ENCODE assay signal across 1 cellular context in genomic region chr20:40991181-40991889, GRCh38.
TF ChIP-seq lines count a peak whose summit lies in the region.

No MANE protein-coding gene starts in this region.

TF ChIP-seq in H1, 55 proteins besides CTCF, POLR2A, EP300 and RAD21 (continued from another document):
- TF ChIP-seq, protein P1, sequence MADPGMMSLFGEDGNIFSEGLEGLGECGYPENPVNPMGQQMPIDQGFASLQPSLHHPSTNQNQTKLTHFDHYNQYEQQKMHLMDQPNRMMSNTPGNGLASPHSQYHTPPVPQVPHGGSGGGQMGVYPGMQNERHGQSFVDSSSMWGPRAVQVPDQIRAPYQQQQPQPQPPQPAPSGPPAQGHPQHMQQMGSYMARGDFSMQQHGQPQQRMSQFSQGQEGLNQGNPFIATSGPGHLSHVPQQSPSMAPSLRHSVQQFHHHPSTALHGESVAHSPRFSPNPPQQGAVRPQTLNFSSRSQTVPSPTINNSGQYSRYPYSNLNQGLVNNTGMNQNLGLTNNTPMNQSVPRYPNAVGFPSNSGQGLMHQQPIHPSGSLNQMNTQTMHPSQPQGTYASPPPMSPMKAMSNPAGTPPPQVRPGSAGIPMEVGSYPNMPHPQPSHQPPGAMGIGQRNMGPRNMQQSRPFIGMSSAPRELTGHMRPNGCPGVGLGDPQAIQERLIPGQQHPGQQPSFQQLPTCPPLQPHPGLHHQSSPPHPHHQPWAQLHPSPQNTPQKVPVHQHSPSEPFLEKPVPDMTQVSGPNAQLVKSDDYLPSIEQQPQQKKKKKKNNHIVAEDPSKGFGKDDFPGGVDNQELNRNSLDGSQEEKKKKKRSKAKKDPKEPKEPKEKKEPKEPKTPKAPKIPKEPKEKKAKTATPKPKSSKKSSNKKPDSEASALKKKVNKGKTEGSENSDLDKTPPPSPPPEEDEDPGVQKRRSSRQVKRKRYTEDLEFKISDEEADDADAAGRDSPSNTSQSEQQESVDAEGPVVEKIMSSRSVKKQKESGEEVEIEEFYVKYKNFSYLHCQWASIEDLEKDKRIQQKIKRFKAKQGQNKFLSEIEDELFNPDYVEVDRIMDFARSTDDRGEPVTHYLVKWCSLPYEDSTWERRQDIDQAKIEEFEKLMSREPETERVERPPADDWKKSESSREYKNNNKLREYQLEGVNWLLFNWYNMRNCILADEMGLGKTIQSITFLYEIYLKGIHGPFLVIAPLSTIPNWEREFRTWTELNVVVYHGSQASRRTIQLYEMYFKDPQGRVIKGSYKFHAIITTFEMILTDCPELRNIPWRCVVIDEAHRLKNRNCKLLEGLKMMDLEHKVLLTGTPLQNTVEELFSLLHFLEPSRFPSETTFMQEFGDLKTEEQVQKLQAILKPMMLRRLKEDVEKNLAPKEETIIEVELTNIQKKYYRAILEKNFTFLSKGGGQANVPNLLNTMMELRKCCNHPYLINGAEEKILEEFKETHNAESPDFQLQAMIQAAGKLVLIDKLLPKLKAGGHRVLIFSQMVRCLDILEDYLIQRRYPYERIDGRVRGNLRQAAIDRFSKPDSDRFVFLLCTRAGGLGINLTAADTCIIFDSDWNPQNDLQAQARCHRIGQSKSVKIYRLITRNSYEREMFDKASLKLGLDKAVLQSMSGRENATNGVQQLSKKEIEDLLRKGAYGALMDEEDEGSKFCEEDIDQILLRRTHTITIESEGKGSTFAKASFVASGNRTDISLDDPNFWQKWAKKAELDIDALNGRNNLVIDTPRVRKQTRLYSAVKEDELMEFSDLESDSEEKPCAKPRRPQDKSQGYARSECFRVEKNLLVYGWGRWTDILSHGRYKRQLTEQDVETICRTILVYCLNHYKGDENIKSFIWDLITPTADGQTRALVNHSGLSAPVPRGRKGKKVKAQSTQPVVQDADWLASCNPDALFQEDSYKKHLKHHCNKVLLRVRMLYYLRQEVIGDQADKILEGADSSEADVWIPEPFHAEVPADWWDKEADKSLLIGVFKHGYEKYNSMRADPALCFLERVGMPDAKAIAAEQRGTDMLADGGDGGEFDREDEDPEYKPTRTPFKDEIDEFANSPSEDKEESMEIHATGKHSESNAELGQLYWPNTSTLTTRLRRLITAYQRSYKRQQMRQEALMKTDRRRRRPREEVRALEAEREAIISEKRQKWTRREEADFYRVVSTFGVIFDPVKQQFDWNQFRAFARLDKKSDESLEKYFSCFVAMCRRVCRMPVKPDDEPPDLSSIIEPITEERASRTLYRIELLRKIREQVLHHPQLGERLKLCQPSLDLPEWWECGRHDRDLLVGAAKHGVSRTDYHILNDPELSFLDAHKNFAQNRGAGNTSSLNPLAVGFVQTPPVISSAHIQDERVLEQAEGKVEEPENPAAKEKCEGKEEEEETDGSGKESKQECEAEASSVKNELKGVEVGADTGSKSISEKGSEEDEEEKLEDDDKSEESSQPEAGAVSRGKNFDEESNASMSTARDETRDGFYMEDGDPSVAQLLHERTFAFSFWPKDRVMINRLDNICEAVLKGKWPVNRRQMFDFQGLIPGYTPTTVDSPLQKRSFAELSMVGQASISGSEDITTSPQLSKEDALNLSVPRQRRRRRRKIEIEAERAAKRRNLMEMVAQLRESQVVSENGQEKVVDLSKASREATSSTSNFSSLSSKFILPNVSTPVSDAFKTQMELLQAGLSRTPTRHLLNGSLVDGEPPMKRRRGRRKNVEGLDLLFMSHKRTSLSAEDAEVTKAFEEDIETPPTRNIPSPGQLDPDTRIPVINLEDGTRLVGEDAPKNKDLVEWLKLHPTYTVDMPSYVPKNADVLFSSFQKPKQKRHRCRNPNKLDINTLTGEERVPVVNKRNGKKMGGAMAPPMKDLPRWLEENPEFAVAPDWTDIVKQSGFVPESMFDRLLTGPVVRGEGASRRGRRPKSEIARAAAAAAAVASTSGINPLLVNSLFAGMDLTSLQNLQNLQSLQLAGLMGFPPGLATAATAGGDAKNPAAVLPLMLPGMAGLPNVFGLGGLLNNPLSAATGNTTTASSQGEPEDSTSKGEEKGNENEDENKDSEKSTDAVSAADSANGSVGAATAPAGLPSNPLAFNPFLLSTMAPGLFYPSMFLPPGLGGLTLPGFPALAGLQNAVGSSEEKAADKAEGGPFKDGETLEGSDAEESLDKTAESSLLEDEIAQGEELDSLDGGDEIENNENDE (IDR thresholded peaks at IDR 0.05; ENCODE audit: insufficient replicate concordance, low read length) = no peak
- no peak for TF ChIP-seq HDAC6 (IDR thresholded peaks at IDR 0.05; ENCODE audit: low read depth, low read length)
